Comparison of ENCODE assay signal across 18 cellular contexts in genomic region chr3:107634142-107634489, GRCh38.
DNase-seq lines count a peak whose midpoint lies in the region; ATAC-seq and TF ChIP-seq lines count a peak whose summit lies in the region.
"Had no signal": no experiment of that assay in that cellular context is flagged by ENCODE, and none has a peak within 500 bp of the region (broad histone marks: within the 10 kb centered on the region; RNA-seq: fewer than 3 reads in every experiment).

No MANE protein-coding gene starts in this region.

- H3K4me1 Mint-ChIP-seq in stimulated activated effector memory CD8-positive, alpha-beta T cell treated with anti-CD3 and anti-CD28 coated beads, Interleukin-12 subunit alpha, Interleukin-12 subunit beta, amount 100 ng/mL, for 72 hours = peaks cover 35% of the 10 kb centered on the region

- intact Hi-C loops in left lung (cut with DNase I) = no loop called here

- H3K27ac Mint-ChIP-seq in stimulated activated effector memory CD8-positive, alpha-beta T cell treated with anti-CD3 and anti-CD28 coated beads, Interleukin-12 subunit alpha, Interleukin-12 subunit beta, amount 100 ng/mL, for 72 hours = no peak overlapping the region
- H3K27ac Mint-ChIP-seq: activated naive CD4-positive, alpha-beta T cell treated with anti-CD3 and anti-CD28 coated beads for 36 hours had no signal

- peak overlapping the region; percentile 44; the same call in 1 of the 2 replicates for H3K9ac ChIP-seq in OCI-LY3 (ENCODE audit: low read length)

- H3K36me3 Mint-ChIP-seq in stimulated activated effector memory CD8-positive, alpha-beta T cell treated with anti-CD3 and anti-CD28 coated beads, Interleukin-12 subunit alpha, Interleukin-12 subunit beta, amount 100 ng/mL, for 72 hours = no peaks in the 10 kb centered on the region
- H3K36me3 Mint-ChIP-seq: mesothelial cell of epicardium had no signal

- H3K4me1 ChIP-seq in OCI-LY3 (ENCODE audit: low read length) = peaks cover 44% of the 10 kb centered on the region
- H3K4me1 ChIP-seq in left lung = peaks cover 0 to 18% of the 10 kb centered on the region in 2 donors

- H3K27me3 ChIP-seq in OCI-LY3 (ENCODE audit: low read depth, low read length) = no peaks in the 10 kb centered on the region
- no peaks in the 10 kb centered on the region for H3K27me3 ChIP-seq in left lung
- H3K27me3 ChIP-seq: pancreas had no signal

- H3K27ac ChIP-seq in OCI-LY3 (ENCODE audit: low read length) (peak overlapping the region; percentile 84), left lung (no peak overlapping the region)
- H3K27ac ChIP-seq: epithelial cell of prostate, pancreas had no signal

- no peaks in the 10 kb centered on the region; the same call in 1 of the 2 replicates for H3K79me2 ChIP-seq in OCI-LY3 (ENCODE audit: low read length)

- H3K9me3 ChIP-seq in OCI-LY3 (ENCODE audit: insufficient read depth, low read length) (no peaks in the 10 kb centered on the region), left lung (no peaks in the 10 kb centered on the region)
- H3K9me3 ChIP-seq: pancreas had no signal

- no peak overlapping the region for H3K4me3 Mint-ChIP-seq in stimulated activated effector memory CD8-positive, alpha-beta T cell treated with anti-CD3 and anti-CD28 coated beads, Interleukin-12 subunit alpha, Interleukin-12 subunit beta, amount 100 ng/mL, for 72 hours
- H3K4me3 Mint-ChIP-seq: activated CD8-positive, alpha-beta T cell treated with anti-CD3 and anti-CD28 coated beads for 36 hours; activated naive CD4-positive, alpha-beta T cell treated with anti-CD3 and anti-CD28 coated beads for 36 hours; mesothelial cell of epicardium had no signal

- no peak for DNase-seq in left lung
- DNase-seq in NCI-H1436 treated with DMSO at 0.1 percent for 48 hours (lab: John Stamatoyannopoulos, UW) = no peak
- DNase-seq in stimulated activated effector memory CD8-positive, alpha-beta T cell treated with anti-CD3 and anti-CD28 coated beads, Interleukin-12 subunit alpha, Interleukin-12 subunit beta, amount 100 ng/mL, for 72 hours (ENCODE audit: low spot score in 2 of 2) = no peak
- DNase-seq in effector CD8-positive, alpha-beta T cell (lab: John Stamatoyannopoulos, UW) = no peak
- DNase-seq: activated CD8-positive, alpha-beta T cell treated with anti-CD3 and anti-CD28 coated beads for 36 hours; activated naive CD4-positive, alpha-beta T cell treated with anti-CD3 and anti-CD28 coated beads for 36 hours; CD8-positive, alpha-beta memory T cell; NCI-H2081; pancreas; PC-3; stimulated activated naive CD4-positive, alpha-beta T cell; T-helper 2 cell had no signal

- H3K4me3 ChIP-seq in OCI-LY3 (ENCODE audit: low read length) (peak overlapping the region; percentile 55), left lung (no peak overlapping the region)
- H3K4me3 ChIP-seq: pancreas had no signal

- no peaks in the 10 kb centered on the region for H3K9me3 Mint-ChIP-seq in stimulated activated effector memory CD8-positive, alpha-beta T cell treated with anti-CD3 and anti-CD28 coated beads, Interleukin-12 subunit alpha, Interleukin-12 subunit beta, amount 100 ng/mL, for 72 hours
- H3K9me3 Mint-ChIP-seq: activated CD8-positive, alpha-beta T cell treated with anti-CD3 and anti-CD28 coated beads for 36 hours; activated naive CD4-positive, alpha-beta T cell treated with anti-CD3 and anti-CD28 coated beads for 36 hours; CD8-positive, alpha-beta memory T cell; mesothelial cell of epicardium had no signal

- TF ChIP-seq CTCF in OCI-LY3 (IDR thresholded peaks at IDR 0.05; ENCODE audit: low read depth, low read length) (no peak), left lung (IDR thresholded peaks at IDR 0.05) (no peak)

- H2AFZ ChIP-seq in OCI-LY3 (ENCODE audit: low read depth, low read length) = no peak overlapping the region

- peaks cover 4% of the 10 kb centered on the region for H3K36me3 ChIP-seq in OCI-LY3 (replicated peaks; ENCODE audit: low read depth, low read length)
- no peaks in the 10 kb centered on the region for H3K36me3 ChIP-seq in left lung
- H3K36me3 ChIP-seq: pancreas had no signal

- H4K20me1 ChIP-seq in OCI-LY3 (ENCODE audit: insufficient read depth, low read length) = peaks cover 12% of the 10 kb centered on the region; the same call in 1 of the 2 replicates

- peak overlapping the region; percentile 80 for H3K4me2 ChIP-seq in OCI-LY3 (ENCODE audit: low read length)

- peak; percentile 42 for ATAC-seq in GM18909 (IDR thresholded peaks at IDR 0.05; ENCODE audit: poor library complexity, unreplicated experiment)
- peak; percentile 32 for ATAC-seq in GM21717 (IDR thresholded peaks at IDR 0.05; ENCODE audit: unreplicated experiment)
- ATAC-seq in HG03095 (IDR thresholded peaks at IDR 0.05; ENCODE audit: unreplicated experiment) = peak; percentile 20
- ATAC-seq in left lung = no peak
- no peak for ATAC-seq in stimulated activated effector memory CD8-positive, alpha-beta T cell treated with anti-CD3 and anti-CD28 coated beads, Interleukin-12 subunit alpha, Interleukin-12 subunit beta, amount 100 ng/mL, for 72 hours
- ATAC-seq: pancreas, PC-3 had no signal

Comparison
In these comparisons a context has a peak if more than half of its experiments do, and no peak if none do; other contexts are left out.
1. ATAC-seq: peak in GM18909 (single experiment), GM21717 (single experiment) and HG03095 (single experiment); none in left lung (single experiment) and stimulated activated effector memory CD8-positive, alpha-beta T cell treated with anti-CD3 and anti-CD28 coated beads, Interleukin-12 subunit alpha, Interleukin-12 subunit beta, amount 100 ng/mL, for 72 hours (single experiment).